In genomic region chr20:13288357-13288756, GRCh38 we compare ENCODE assay signal across 30 cellular contexts.
"Had no signal": no experiment of that assay in that cellular context is flagged by ENCODE, and none has a peak within 500 bp of the region (broad histone marks: within the 10 kb centered on the region; RNA-seq: fewer than 3 reads in every experiment).

No MANE protein-coding gene starts in this region.

- H3K27me3 ChIP-seq: ascending aorta, body of pancreas, MG63, SJSA1 had no signal

- FAIRE-seq: RCC 7860 had no signal

- H3K27ac Mint-ChIP-seq: activated CD4-positive, alpha-beta T cell treated with anti-CD3 and anti-CD28 coated beads, Interleukin-2, amount 10 ng/mL, durations not matched to agents 24 days and 14 days; activated CD8-positive, alpha-beta memory T cell treated with anti-CD3 and anti-CD28 coated beads, Interleukin-2, amount 10 ng/mL, durations not matched to agents 7 days and 5 days; activated naive CD4-positive, alpha-beta T cell treated with anti-CD3 and anti-CD28 coated beads, Interleukin-2, amount 50 U/mL, for 72 hours; activated naive CD8-positive, alpha-beta T cell treated with anti-CD3 and anti-CD28 coated beads, Interleukin-2, amount 50 U/mL, for 24 hours; activated T-cell treated with anti-CD3 and anti-CD28 coated beads, Interleukin-2, amount 50 U/mL, for 24 hours; T-helper 17 cell; WTC11 had no signal

- H3K4me2 ChIP-seq: KMS-11 had no signal

- H3K4me3 Mint-ChIP-seq: activated CD4-positive, alpha-beta T cell treated with anti-CD3 and anti-CD28 coated beads, Interleukin-2, amount 10 ng/mL, durations not matched to agents 24 days and 14 days; activated CD8-positive, alpha-beta memory T cell treated with anti-CD3 and anti-CD28 coated beads, Interleukin-2, amount 10 ng/mL, durations not matched to agents 7 days and 5 days; activated naive CD8-positive, alpha-beta T cell treated with anti-CD3 and anti-CD28 coated beads, Interleukin-2, amount 50 U/mL, for 24 hours; activated T-cell treated with anti-CD3 and anti-CD28 coated beads, Interleukin-2, amount 50 U/mL, for 24 hours; central memory CD8-positive, alpha-beta T cell; T-helper 17 cell; WTC11 had no signal

- ATAC-seq: activated CD8-positive, alpha-beta memory T cell treated with anti-CD3 and anti-CD28 coated beads, Interleukin-2, amount 10 ng/mL, durations not matched to agents 7 days and 5 days; activated naive CD4-positive, alpha-beta T cell treated with anti-CD3 and anti-CD28 coated beads, Interleukin-2, amount 50 U/mL, for 72 hours; activated naive CD8-positive, alpha-beta T cell treated with anti-CD3 and anti-CD28 coated beads, Interleukin-2, amount 50 U/mL, for 24 hours; body of pancreas; PC-3; T-helper 17 cell; WTC11 had no signal

- H3K4me1 Mint-ChIP-seq: activated CD4-positive, alpha-beta T cell treated with anti-CD3 and anti-CD28 coated beads, Interleukin-2, amount 10 ng/mL, durations not matched to agents 24 days and 14 days; activated CD8-positive, alpha-beta memory T cell treated with anti-CD3 and anti-CD28 coated beads, Interleukin-2, amount 10 ng/mL, durations not matched to agents 7 days and 5 days; central memory CD8-positive, alpha-beta T cell had no signal

- H3K9me3 ChIP-seq: ascending aorta, body of pancreas, MG63, SJSA1 had no signal

- H3K27ac ChIP-seq: ascending aorta, body of pancreas, KMS-11, SJSA1 had no signal

- H3K27me3 Mint-ChIP-seq: activated naive CD8-positive, alpha-beta T cell treated with anti-CD3 and anti-CD28 coated beads, Interleukin-2, amount 50 U/mL, for 24 hours; activated T-cell treated with anti-CD3 and anti-CD28 coated beads, Interleukin-2, amount 50 U/mL, for 24 hours; central memory CD8-positive, alpha-beta T cell; T-helper 17 cell had no signal

- H3K36me3 ChIP-seq: ascending aorta, MG63, SJSA1 had no signal

- H3K9me3 Mint-ChIP-seq: activated CD4-positive, alpha-beta T cell treated with anti-CD3 and anti-CD28 coated beads, Interleukin-2, amount 10 ng/mL, durations not matched to agents 24 days and 14 days; activated naive CD4-positive, alpha-beta T cell treated with anti-CD3 and anti-CD28 coated beads, Interleukin-2, amount 50 U/mL, for 72 hours; activated naive CD8-positive, alpha-beta T cell treated with anti-CD3 and anti-CD28 coated beads, Interleukin-2, amount 50 U/mL, for 24 hours; activated T-cell treated with anti-CD3 and anti-CD28 coated beads, Interleukin-2, amount 50 U/mL, for 24 hours; central memory CD8-positive, alpha-beta T cell had no signal

- H3K36me3 Mint-ChIP-seq: activated CD8-positive, alpha-beta memory T cell treated with anti-CD3 and anti-CD28 coated beads, Interleukin-2, amount 10 ng/mL, durations not matched to agents 7 days and 5 days; activated naive CD4-positive, alpha-beta T cell treated with anti-CD3 and anti-CD28 coated beads, Interleukin-2, amount 50 U/mL, for 72 hours; WTC11 had no signal

- H3K4me1 ChIP-seq: ascending aorta, body of pancreas, SJSA1 had no signal

- H3K4me3 ChIP-seq: ascending aorta, body of pancreas, MG63, SJSA1 had no signal

- DNase-seq: activated CD4-positive, alpha-beta T cell treated with anti-CD3 and anti-CD28 coated beads, Interleukin-2, amount 10 ng/mL, durations not matched to agents 24 days and 14 days; activated CD4-positive, alpha-beta T cell treated with anti-CD3 and anti-CD28 coated beads, Interleukin-2, amount 50 U/mL, for 48 hours; activated CD4-positive, CD25-positive, alpha-beta regulatory T cell treated with anti-CD3 and anti-CD28 coated beads, Interleukin-2, amount 50 U/mL, for 72 hours; activated CD8-positive, alpha-beta memory T cell treated with anti-CD3 and anti-CD28 coated beads, Interleukin-2, amount 10 ng/mL, durations not matched to agents 7 days and 5 days; activated effector memory CD4-positive, alpha-beta T cell treated with anti-CD3 and anti-CD28 coated beads, Interleukin-2, amount 50 U/mL, for 16 hours; activated naive CD4-positive, alpha-beta T cell treated with Interleukin-2 at 50 U/mL for 16 hours; activated naive CD8-positive, alpha-beta T cell treated with anti-CD3 and anti-CD28 coated beads, Interleukin-2, amount 50 U/mL, for 24 hours; activated T-cell treated with anti-CD3 and anti-CD28 coated beads, Interleukin-2, amount 50 U/mL, for 24 hours; amniotic stem cell; body of pancreas; MG63; MV-4-11; NCI-H1092 treated with DMSO at 0.1 percent for 48 hours; NCI-H1417 treated with DMSO at 0.1 percent for 48 hours; NCI-H1694; NCI-H2029; NCI-H345; NCI-H510A; NCI-H748 treated with DMSO at 0.1 percent for 48 hours; PC-3; SHP77; T-helper 17 cell; T-helper 9 cell had no signal

- H3K9ac ChIP-seq: KMS-11 had no signal
